In genomic region chr9:120933310-120934044, GRCh38 we compare ENCODE assay signal across 14 cellular contexts. TPM values are rescaled to one million over a fixed set of nuclear protein-coding genes. Genes with fewer than 3 reads are reported as not detected.
A peak's percentile ranks its signal among the peaks of the same experiment; 100 is the strongest.
DNase-seq lines count a peak whose midpoint lies in the region; ATAC-seq and TF ChIP-seq lines count a peak whose summit lies in the region.
"Had no signal": no experiment of that assay in that cellular context is flagged by ENCODE, and none has a peak within 500 bp of the region (broad histone marks: within the 10 kb centered on the region; RNA-seq: fewer than 3 reads in every experiment).

No MANE protein-coding gene starts in this region.

- 80 to 85% (median 83%) methylated on average over 8 of the region's 8 CpGs for WGBS in heart left ventricle, 4 donors
- WGBS in upper lobe of left lung, 2 donors = 83 to 94% methylated on average over 8 of the region's 8 CpGs

- H3K27me3 ChIP-seq in heart left ventricle = no peaks in the 10 kb centered on the region
- no peaks in the 10 kb centered on the region for H3K27me3 ChIP-seq in upper lobe of left lung
- H3K27me3 ChIP-seq: SJSA1 had no signal

- H3K27ac ChIP-seq in heart left ventricle = peak overlapping the region in 7 of 12 donors; percentile 26 to 98 (median 77)
- peak overlapping the region in 3 of 4 donors; percentile 73 to 82 (median 81) for H3K27ac ChIP-seq in upper lobe of left lung
- H3K27ac ChIP-seq: GM23248, SJSA1 had no signal

- H3K9me3 ChIP-seq in heart left ventricle (no peaks in the 10 kb centered on the region), upper lobe of left lung (no peaks in the 10 kb centered on the region)
- H3K9me3 ChIP-seq: SJSA1 had no signal

- POLR2A ChIA-PET in activated CD4-positive, alpha-beta memory T cell treated with anti-CD3 and anti-CD28 coated beads, Interleukin-2, amount 10 ng/mL, durations not matched to agents 7 days and 5 days (lab: Charles Lee) = interaction anchor here (1.0 to 26.0 kb wide), 6 partner anchors 8 to 140 kb away, joined by 3 to 1205 read pairs (median 74); partner anchors contain the start of genes FBXW2, PHF19 and TRAF1

- H3K36me3 ChIP-seq in heart left ventricle (no peaks in the 10 kb centered on the region), upper lobe of left lung (no peaks in the 10 kb centered on the region)
- H3K36me3 ChIP-seq: SJSA1 had no signal

- no peak for TF ChIP-seq POLR2A in heart left ventricle (IDR thresholded peaks at IDR 0.05)
- TF ChIP-seq POLR2A in upper lobe of left lung (IDR thresholded peaks at IDR 0.05) = no peak

- peaks cover 78% of the 10 kb centered on the region for H3K4me1 Mint-ChIP-seq in activated CD4-positive, alpha-beta memory T cell treated with anti-CD3 and anti-CD28 coated beads, Interleukin-2, amount 10 ng/mL, durations not matched to agents 7 days and 5 days
- H3K4me1 Mint-ChIP-seq in immature natural killer cell = peaks cover 65 to 76% of the 10 kb centered on the region in 2 donors

- TF ChIP-seq CTCF in heart left ventricle (IDR thresholded peaks at IDR 0.05) (no peak), upper lobe of left lung (IDR thresholded peaks at IDR 0.05) (no peak)

- DNase-seq in heart left ventricle = no peak
- no peak for DNase-seq in Right ventricle myocardium superior
- DNase-seq in activated CD4-positive, alpha-beta memory T cell treated with anti-CD3 and anti-CD28 coated beads, Interleukin-2, amount 10 ng/mL, durations not matched to agents 7 days and 5 days = no peak
- DNase-seq in immature natural killer cell = no peak
- DNase-seq in upper lobe of left lung = no peak
- no peak for DNase-seq in NCI-H1105 (lab: John Stamatoyannopoulos, UW)
- no peak for DNase-seq in AML-193 (lab: John Stamatoyannopoulos, UW)
- DNase-seq: activated CD4-positive, alpha-beta T cell treated with anti-CD3 and anti-CD28 coated beads for 4 hours; GM23248; mesendoderm; NCI-H146; NCI-H748 treated with DMSO at 0.1 percent for 48 hours had no signal

- H3K27ac Mint-ChIP-seq in activated CD4-positive, alpha-beta memory T cell treated with anti-CD3 and anti-CD28 coated beads, Interleukin-2, amount 10 ng/mL, durations not matched to agents 7 days and 5 days = peak overlapping the region; percentile 98
- H3K27ac Mint-ChIP-seq in immature natural killer cell = peak overlapping the region; percentile 64 to 99 (median 94)

- no peak for ATAC-seq in heart left ventricle
- no peak for ATAC-seq in Right ventricle myocardium superior (ENCODE audit: poor library complexity)
- no peak for ATAC-seq in upper lobe of left lung (ENCODE audit: low FRiP score in 2 of 2)
- no peak for ATAC-seq in HG03045 (IDR thresholded peaks at IDR 0.05; ENCODE audit: unreplicated experiment)

- peaks cover 5 to 81% (median 51%) of the 10 kb centered on the region in 12 donors for H3K4me1 ChIP-seq in heart left ventricle
- H3K4me1 ChIP-seq in upper lobe of left lung = peaks cover 67 to 81% (median 75%) of the 10 kb centered on the region in 4 donors

- no peak overlapping the region for H3K4me3 Mint-ChIP-seq in activated CD4-positive, alpha-beta memory T cell treated with anti-CD3 and anti-CD28 coated beads, Interleukin-2, amount 10 ng/mL, durations not matched to agents 7 days and 5 days
- H3K4me3 Mint-ChIP-seq in immature natural killer cell = peak overlapping the region in 3 of 5 donors; percentile 1 to 41 (median 5)

- CTCF ChIA-PET in activated CD4-positive, alpha-beta memory T cell treated with anti-CD3 and anti-CD28 coated beads, Interleukin-2, amount 10 ng/mL, durations not matched to agents 7 days and 5 days (lab: Charles Lee) = interaction anchor here (0.9 to 8.0 kb wide), 5 partner anchors 9 to 166 kb away, joined by 3 to 66 read pairs (median 3); no protein-coding TSS in a partner anchor

- H3K9me3 Mint-ChIP-seq in activated CD4-positive, alpha-beta memory T cell treated with anti-CD3 and anti-CD28 coated beads, Interleukin-2, amount 10 ng/mL, durations not matched to agents 7 days and 5 days = no peaks in the 10 kb centered on the region
- H3K9me3 Mint-ChIP-seq in immature natural killer cell = no peaks in the 10 kb centered on the region

- intact Hi-C loops in heart left ventricle (cut with DNase I) (loop anchor here in 3 of 10 donors (5.0 to 10.0 kb wide), 2 partner anchors 56 to 89 kb away; partner anchors contain the start of genes PSMD5 (in 2 of the 3) and PHF19 (in 1 of the 3)), Right ventricle myocardium superior (cut with DNase I) (no loop called here)

- TF ChIP-seq EP300 in upper lobe of left lung (IDR thresholded peaks at IDR 0.05) = no peak

- no peaks in the 10 kb centered on the region for H3K27me3 Mint-ChIP-seq in activated CD4-positive, alpha-beta memory T cell treated with anti-CD3 and anti-CD28 coated beads, Interleukin-2, amount 10 ng/mL, durations not matched to agents 7 days and 5 days
- H3K27me3 Mint-ChIP-seq in immature natural killer cell (ENCODE audit: low read depth in 3 of 3) = peaks cover 0 to 9% (median 2%) of the 10 kb centered on the region in 3 donors

- no peaks in the 10 kb centered on the region for H3K36me3 Mint-ChIP-seq in activated CD4-positive, alpha-beta memory T cell treated with anti-CD3 and anti-CD28 coated beads, Interleukin-2, amount 10 ng/mL, durations not matched to agents 7 days and 5 days (ENCODE audit: low read depth)
- H3K36me3 Mint-ChIP-seq in immature natural killer cell = no peaks in the 10 kb centered on the region

- H3K4me3 ChIP-seq in heart left ventricle (no peak overlapping the region), upper lobe of left lung (no peak overlapping the region)
- H3K4me3 ChIP-seq: GM23248, SJSA1 had no signal

RNA-seq across cellular contexts. Expression of gene TRAF1, which starts 6.9 kb away (rescaled TPM):
- 1 to 10 TPM in 7 of 9 donors, under 1 TPM in 2; 0.93 to 7.8 (median 1.8) TPM for total RNA-seq in heart left ventricle
- polyA plus RNA-seq in heart left ventricle = 1 to 10 TPM; 1.7 to 2.4 TPM
- total RNA-seq in Right ventricle myocardium superior = 2.2 TPM
- total RNA-seq in activated CD4-positive, alpha-beta memory T cell treated with anti-CD3 and anti-CD28 coated beads, Interleukin-2, amount 10 ng/mL, durations not matched to agents 7 days and 5 days = 10 to 100 TPM; 73.6 to 74.3 TPM
- polyA plus RNA-seq in immature natural killer cell = 1 to 10 TPM in 2 of 3 donors, under 1 TPM in 1; 0.67 to 3.4 (median 1.5) TPM
- total RNA-seq in upper lobe of left lung = 10 to 100 TPM in 2 of 6 donors, 1 to 10 TPM in 4; 2.9 to 29.3 (median 6.6) TPM

RNA-seq across cellular contexts. Expression of gene PHF19, which starts 56.5 kb away (rescaled TPM):
- total RNA-seq in heart left ventricle (10 to 100 TPM in 8 of 9 donors, 1 to 10 TPM in 1; 9.6 to 28.0 (median 12.5) TPM), Right ventricle myocardium superior (11.9 TPM), upper lobe of left lung (10 to 100 TPM in 5 of 6 donors, 1 to 10 TPM in 1; 8.0 to 42.4 (median 19.2) TPM)
- polyA plus RNA-seq in heart left ventricle (10 to 100 TPM; 11.0 to 15.4 TPM), immature natural killer cell (10 to 100 TPM; 12.1 to 12.9 (median 12.8) TPM)
- 100 to 1,000 TPM; 229 TPM for total RNA-seq in activated CD4-positive, alpha-beta memory T cell treated with anti-CD3 and anti-CD28 coated beads, Interleukin-2, amount 10 ng/mL, durations not matched to agents 7 days and 5 days

Comparison
In these comparisons a context has a peak if more than half of its experiments do, and no peak if none do; other contexts are left out.
1. RNA of gene PHF19, which starts 56.5 kb away (total RNA-seq): 229 TPM in activated CD4-positive, alpha-beta memory T cell treated with anti-CD3 and anti-CD28 coated beads, Interleukin-2, amount 10 ng/mL, durations not matched to agents 7 days and 5 days; 8.0 to 42.4 TPM in upper lobe of left lung, 9.6 to 28.0 TPM in heart left ventricle and 11.9 TPM in Right ventricle myocardium superior (single experiment); every median in the first group is over 4 times any median in the second.